Comparison of ENCODE assay signal across 16 cellular contexts in genomic region chr16:29775742-29776408, GRCh38. TPM values are rescaled to one million over a fixed set of nuclear protein-coding genes. Genes with fewer than 3 reads are reported as not detected.
DNase-seq lines count a peak whose midpoint lies in the region; ATAC-seq, FAIRE-seq and TF ChIP-seq lines count a peak whose summit lies in the region.
"Had no signal": no experiment of that assay in that cellular context is flagged by ENCODE, and none has a peak within 500 bp of the region (broad histone marks: within the 10 kb centered on the region; RNA-seq: fewer than 3 reads in every experiment).

No MANE protein-coding gene starts in this region.

- CTCF ChIA-PET in K562 (lab: Yijun Ruan, JAX; ENCODE audit: low intra/inter-chr PET ratio) = no interaction called here

- H3K27ac ChIP-seq in K562 (ENCODE audit: extremely low read depth, low read depth, low read length) (no peak overlapping the region), mesenchymal stem cell (ENCODE audit: low read length, poor library complexity, severe bottlenecking) (no peak overlapping the region), esophagus squamous epithelium (no peak overlapping the region)
- H3K27ac ChIP-seq: esophagus muscularis mucosa, suprapubic skin had no signal

- FAIRE-seq in K562 (lab: Jason Lieb, UNC) = peak; percentile 72
- FAIRE-seq: colon, islet of Langerhans, RCC 7860 had no signal

- H4K8ac ChIP-seq in mesenchymal stem cell (ENCODE audit: low read length) = no peak overlapping the region

- no peak overlapping the region for H2BK12ac ChIP-seq in mesenchymal stem cell (ENCODE audit: low read length in 2 of 2)

- WGBS in K562 (ENCODE audit: insufficient coverage, low coverage, missing lambda C conversion rate) = 14% methylated on average over 4 of the region's 4 CpGs
- WGBS in mesenchymal stem cell = 88% methylated on average over 2 of the region's 4 CpGs
- WGBS in esophagus squamous epithelium, 2 donors = 60 to 66% methylated on average over 4 of the region's 4 CpGs

- TF ChIP-seq CTCF in K562 (IDR thresholded peaks at IDR 0.05 in 2 of 3, conservative IDR thresholded peaks at IDR 0.05 in 1 of 3; ENCODE audit: insufficient read depth in 2 of 3, low read depth in 1 of 3, low read length in 3 of 3) = no peak
- no peak for TF ChIP-seq CTCF in esophagus squamous epithelium (IDR thresholded peaks at IDR 0.05)

- peaks cover 0 to 2% of the 10 kb centered on the region in 2 experiments; a peak in 2 of 5 replicates for H3K4me1 ChIP-seq in K562 (replicated peaks in 1 of 2; ENCODE audit: control insufficient read depth in 2 of 2, insufficient read depth in 2 of 2, low read length in 2 of 2)
- no peaks in the 10 kb centered on the region for H3K4me1 ChIP-seq in mesenchymal stem cell (ENCODE audit: control insufficient read depth, insufficient read depth, low read depth, low read length)
- H3K4me1 ChIP-seq in esophagus squamous epithelium = no peaks in the 10 kb centered on the region
- H3K4me1 ChIP-seq: esophagus muscularis mucosa, suprapubic skin had no signal

- H3K9ac ChIP-seq in K562 (ENCODE audit: insufficient read depth in 1 of 2, low read depth in 2 of 2, low read length in 2 of 2) = no peak overlapping the region
- no peak overlapping the region for H3K9ac ChIP-seq in mesenchymal stem cell (ENCODE audit: low read length)

- no peak for TF ChIP-seq POLR2A in K562 (conservative IDR thresholded peaks at IDR 0.05)
- no peak for TF ChIP-seq POLR2A in erythroblast (IDR thresholded peaks at IDR 0.05; ENCODE audit: low read length)
- TF ChIP-seq POLR2A in esophagus squamous epithelium (IDR thresholded peaks at IDR 0.05) = no peak

- H2AFZ ChIP-seq in K562 (ENCODE audit: low read depth, low read length) (no peak overlapping the region), mesenchymal stem cell (ENCODE audit: low read depth, low read length) (no peak overlapping the region)

- H3K36me3 ChIP-seq in K562 (ENCODE audit: control insufficient read depth, insufficient read depth, low read length) (no peaks in the 10 kb centered on the region), mesenchymal stem cell (ENCODE audit: control insufficient read depth in 1 of 2, insufficient read depth in 2 of 2, low read depth in 1 of 2, low read length in 2 of 2) (no peaks in the 10 kb centered on the region), esophagus squamous epithelium (no peaks in the 10 kb centered on the region)
- H3K36me3 ChIP-seq: esophagus muscularis mucosa, suprapubic skin had no signal

- no peaks in the 10 kb centered on the region for H3K9me1 ChIP-seq in K562 (ENCODE audit: control insufficient read depth, insufficient read depth, low read length)

- TF ChIP-seq EP300 in K562 (IDR thresholded peaks at IDR 0.05; ENCODE audit: low read length) = no peak

- no TSS peak for BruUV-seq in K562 (replicated peaks; lab: Mats Ljungman, UMichigan)

- H3K4me3 ChIP-seq in K562 = no peak overlapping the region
- no peak overlapping the region for H3K4me3 ChIP-seq in mesenchymal stem cell (ENCODE audit: insufficient read depth in 1 of 2, low read depth in 1 of 2, low read length in 2 of 2)
- H3K4me3 ChIP-seq in esophagus squamous epithelium = no peak overlapping the region
- H3K4me3 ChIP-seq: esophagus muscularis mucosa, suprapubic skin had no signal

- no peaks in the 10 kb centered on the region for H3K9me3 ChIP-seq in K562 (replicated peaks; ENCODE audit: control insufficient read depth, insufficient read depth, low read depth, low read length)
- no peaks in the 10 kb centered on the region for H3K9me3 ChIP-seq in mesenchymal stem cell (ENCODE audit: control insufficient read depth, low read length)
- H3K9me3 ChIP-seq in esophagus squamous epithelium = no peaks in the 10 kb centered on the region
- H3K9me3 ChIP-seq: esophagus muscularis mucosa, suprapubic skin had no signal

- DNase-seq in EL (peak; percentile 76), LoVo (ENCODE audit: low spot score) (peak; percentile 15), K562 (ENCODE audit: extremely low read depth in 1 of 4, low spot score in 3 of 4) (peak; percentile 38 to 54 (median 50)), mesenchymal stem cell (peak; percentile 32), erythroblast (lab: John Stamatoyannopoulos, UW) (no peak), esophagus squamous epithelium (lab: John Stamatoyannopoulos, UW) (no peak), UCSD-AML1 (lab: John Stamatoyannopoulos, UW; ENCODE audit: unreplicated experiment) (no peak), NCI-H1417 (lab: John Stamatoyannopoulos, UW) (no peak)
- DNase-seq: naive thymus-derived CD4-positive, alpha-beta T cell had no signal

- 0 out of 2 replicates have a peak, but pooled peaks cover 3% of the 10 kb centered on the region for H4K20me1 ChIP-seq in K562 (replicated peaks; ENCODE audit: control insufficient read depth, insufficient read depth, low read length)

- no peak for TF ChIP-seq RAD21 in K562 (CRISPR knock-in tag; conservative IDR thresholded peaks at IDR 0.05 in 1 of 2, IDR thresholded peaks at IDR 0.05 in 1 of 2)

- intact Hi-C loops in K562 (cut with micrococcal nuclease) = no loop called here
- intact Hi-C loops in esophagus squamous epithelium (cut with DNase I) = no loop called here

- H2BK15ac ChIP-seq in mesenchymal stem cell (ENCODE audit: low read depth, poor library complexity, severe bottlenecking) = no peak overlapping the region

- no peak overlapping the region for H2AK5ac ChIP-seq in mesenchymal stem cell (ENCODE audit: low read length, severe bottlenecking)

- H4K91ac ChIP-seq in mesenchymal stem cell (ENCODE audit: low read length) = no peak overlapping the region

- H3K27me3 ChIP-seq in K562 (ENCODE audit: control insufficient read depth in 2 of 2, insufficient read depth in 2 of 2, low read length in 2 of 2) (peaks cover 22 to 33% of the 10 kb centered on the region in 2 experiments; a peak in 4 of 5 replicates), mesenchymal stem cell (ENCODE audit: control insufficient read depth in 1 of 2, insufficient read depth in 1 of 2, low read length in 2 of 2) (peaks cover 24 to 31% of the 10 kb centered on the region in 2 experiments), esophagus squamous epithelium (peaks cover 0 to 20% (median 0%) of the 10 kb centered on the region in 4 donors)

- H3K79me2 ChIP-seq in K562 (ENCODE audit: control insufficient read depth, insufficient read depth, low read length) = no peaks in the 10 kb centered on the region

- in situ Hi-C loops in K562 (cut with MboI) = no loop called here

- no peak overlapping the region for H3K18ac ChIP-seq in mesenchymal stem cell (ENCODE audit: low read depth in 1 of 2, low read length in 2 of 2)

- H2BK120ac ChIP-seq in mesenchymal stem cell (ENCODE audit: low read depth, low read length) = no peak overlapping the region

- H3K23ac ChIP-seq in mesenchymal stem cell (ENCODE audit: low read length in 2 of 2) = no peak overlapping the region

- H3K14ac ChIP-seq in mesenchymal stem cell (ENCODE audit: low read length in 2 of 2) = no peak overlapping the region

- POLR2A ChIA-PET in K562 (lab: Yijun Ruan, JAX) = interaction anchor here (1.0 kb wide), 1 partner anchor 14 kb away, joined by 3 read pairs; no protein-coding TSS in a partner anchor

- H3K4me2 ChIP-seq in K562 (ENCODE audit: insufficient read depth, low read length) (no peak overlapping the region), mesenchymal stem cell (ENCODE audit: low read length, poor library complexity, severe bottlenecking) (no peak overlapping the region)

- ATAC-seq in K562 = peak; percentile 71
- ATAC-seq: activated naive CD4-positive, alpha-beta T cell treated with anti-CD3 and anti-CD28 coated beads, Interleukin-2, amount 50 U/mL, for 72 hours; naive thymus-derived CD4-positive, alpha-beta T cell had no signal

- no peak overlapping the region for H3K4ac ChIP-seq in mesenchymal stem cell (ENCODE audit: low read depth in 1 of 2, low read length in 2 of 2)

- H2BK5ac ChIP-seq in mesenchymal stem cell (ENCODE audit: low read depth, low read length, poor library complexity, severe bottlenecking) = no peak overlapping the region

- H3K79me1 ChIP-seq in mesenchymal stem cell (replicated peaks; ENCODE audit: low read length, poor library complexity, severe bottlenecking) = no peaks in the 10 kb centered on the region

RNA-seq across cellular contexts. Expression of gene ZG16, which starts 2.2 kb away (rescaled TPM):
- not detected in 2 replicates for total RNA-seq in K562 (2011; cell fraction: chromatin; rRNA removed; ENCODE audit: low replicate concordance)
- total RNA-seq in K562 (2011; cell fraction: nucleolus; rRNA removed) = not detected in 2 replicates
- not detected in 2 replicates for total RNA-seq in K562 (2011; cell fraction: nucleoplasm; rRNA removed)
- total RNA-seq in K562 (2014; rRNA removed) (not detected in 2 replicates), K562 (2014; rRNA removed; fragmentation: Illumina TruSeq; extraction: Trizol) (not detected in 2 replicates), K562 (2015; rRNA removed; fragmentation: Illumina TruSeq; extraction: Trizol) (not detected in 2 replicates), K562 (2021) (0.04 TPM in 1 of 2 replicates, not detected in the other), esophagus squamous epithelium (not detected)
- polyA plus RNA-seq in K562 (2011; rRNA removed) (not detected in 2 replicates), K562 (2014; fragmentation: Illumina TruSeq; extraction: Trizol) (not detected in 2 replicates), K562 (2014; fragmentation: Nextera tagmentation; extraction: Ambion mirVana) (not detected), K562 (2014; rRNA removed) (not detected in 2 replicates)
- polyA plus RNA-seq in K562 (2011; cell fraction: cytosol; rRNA removed) = not detected in 2 replicates
- not detected in 2 replicates for polyA plus RNA-seq in K562 (2011; cell fraction: nucleus; rRNA removed)
- not detected in 2 replicates for polyA plus RNA-seq in K562 (2012)
- polyA minus RNA-seq in K562 (2011; rRNA and poly(A)+ RNA removed) = not detected in 2 replicates
- not detected in 2 replicates for polyA minus RNA-seq in K562 (2011; cell fraction: cytosol; rRNA and poly(A)+ RNA removed)
- not detected in 2 replicates for polyA minus RNA-seq in K562 (2011; cell fraction: nucleus; rRNA and poly(A)+ RNA removed)
- polyA plus RNA-seq in mesenchymal stem cell (2013, experiment 1 of 2) = not detected
- polyA plus RNA-seq in mesenchymal stem cell (2013, experiment 2 of 2) = not detected
- total RNA-seq: activated naive CD4-positive, alpha-beta T cell treated with anti-CD3 and anti-CD28 coated beads, Interleukin-2, amount 50 U/mL, for 72 hours; naive thymus-derived CD4-positive, alpha-beta T cell; skeletal muscle tissue had no signal
- polyA plus RNA-seq: naive thymus-derived CD4-positive, alpha-beta T cell had no signal

RNA-seq across cellular contexts. Expression of gene KIF22, which starts 14.7 kb away (rescaled TPM):
- total RNA-seq in K562 (2011; cell fraction: chromatin; rRNA removed; ENCODE audit: low replicate concordance) = 212 and 457 TPM in 2 replicates
- total RNA-seq in K562 (2011; cell fraction: nucleolus; rRNA removed) = 330 and 338 TPM in 2 replicates
- total RNA-seq in K562 (2011; cell fraction: nucleoplasm; rRNA removed) = 225 and 251 TPM in 2 replicates
- total RNA-seq in K562 (2014; rRNA removed) (131 and 146 TPM in 2 replicates), K562 (2014; rRNA removed; fragmentation: Illumina TruSeq; extraction: Trizol) (84.2 and 106 TPM in 2 replicates), K562 (2015; rRNA removed; fragmentation: Illumina TruSeq; extraction: Trizol) (115 and 117 TPM in 2 replicates), K562 (2021) (146 and 156 TPM in 2 replicates), esophagus squamous epithelium (10 to 100 TPM; 31.0 to 46.3 (median 37.6) TPM)
- polyA plus RNA-seq in K562 (2011; rRNA removed) (232 and 251 TPM in 2 replicates), K562 (2014; fragmentation: Illumina TruSeq; extraction: Trizol) (144 and 171 TPM in 2 replicates), K562 (2014; fragmentation: Nextera tagmentation; extraction: Ambion mirVana) (10 to 100 TPM in 1 of 2 experiments, 1 to 10 TPM in 1; 8.7 to 18.2 TPM), K562 (2014; rRNA removed) (180 and 185 TPM in 2 replicates)
- 202 and 227 TPM in 2 replicates for polyA plus RNA-seq in K562 (2011; cell fraction: cytosol; rRNA removed)
- 549 and 656 TPM in 2 replicates for polyA plus RNA-seq in K562 (2011; cell fraction: nucleus; rRNA removed)
- 111 and 163 TPM in 2 replicates for polyA plus RNA-seq in K562 (2012)
- polyA minus RNA-seq in K562 (2011; rRNA and poly(A)+ RNA removed) = 154 and 186 TPM in 2 replicates
- polyA minus RNA-seq in K562 (2011; cell fraction: cytosol; rRNA and poly(A)+ RNA removed) = 92.9 and 122 TPM in 2 replicates
- polyA minus RNA-seq in K562 (2011; cell fraction: nucleus; rRNA and poly(A)+ RNA removed) = 267 and 269 TPM in 2 replicates
- 8.5 TPM for polyA plus RNA-seq in mesenchymal stem cell (2013, experiment 1 of 2)
- polyA plus RNA-seq in mesenchymal stem cell (2013, experiment 2 of 2) = 8.1 TPM

RNA-seq across cellular contexts. Expression of gene C16orf54, which starts 30.1 kb away (rescaled TPM):
- not detected in 2 replicates for total RNA-seq in K562 (2011; cell fraction: chromatin; rRNA removed; ENCODE audit: low replicate concordance)
- total RNA-seq in K562 (2011; cell fraction: nucleolus; rRNA removed) = not detected in 2 replicates
- not detected in 2 replicates for total RNA-seq in K562 (2011; cell fraction: nucleoplasm; rRNA removed)
- total RNA-seq in K562 (2014; rRNA removed) = not detected in 2 replicates
- not detected in 2 replicates for total RNA-seq in K562 (2014; rRNA removed; fragmentation: Illumina TruSeq; extraction: Trizol)
- not detected in 2 replicates for total RNA-seq in K562 (2015; rRNA removed; fragmentation: Illumina TruSeq; extraction: Trizol)
- total RNA-seq in K562 (2021) = 0.09 TPM in 1 of 2 replicates, not detected in the other
- not detected in 2 replicates for polyA plus RNA-seq in K562 (2011; rRNA removed)
- not detected in 2 replicates for polyA plus RNA-seq in K562 (2011; cell fraction: cytosol; rRNA removed)
- polyA plus RNA-seq in K562 (2011; cell fraction: nucleus; rRNA removed) = not detected in 2 replicates
- polyA plus RNA-seq in K562 (2012) = not detected in 2 replicates
- not detected in 2 replicates for polyA plus RNA-seq in K562 (2014; fragmentation: Illumina TruSeq; extraction: Trizol)
- polyA plus RNA-seq in K562 (2014; fragmentation: Nextera tagmentation; extraction: Ambion mirVana) = not detected
- not detected in 2 replicates for polyA plus RNA-seq in K562 (2014; rRNA removed)
- polyA minus RNA-seq in K562 (2011; rRNA and poly(A)+ RNA removed) = not detected in 2 replicates
- not detected in 2 replicates for polyA minus RNA-seq in K562 (2011; cell fraction: cytosol; rRNA and poly(A)+ RNA removed)
- not detected in 2 replicates for polyA minus RNA-seq in K562 (2011; cell fraction: nucleus; rRNA and poly(A)+ RNA removed)
- polyA plus RNA-seq in mesenchymal stem cell (2013, experiment 1 of 2) = not detected
- polyA plus RNA-seq in mesenchymal stem cell (2013, experiment 2 of 2) = not detected
- total RNA-seq in esophagus squamous epithelium = 1 to 10 TPM in 3 of 4 donors, under 1 TPM in 1; 0.13 to 3.4 (median 1.6) TPM

RNA-seq across cellular contexts. Expression of gene MAZ, which starts 30.5 kb away (rescaled TPM):
- 95.3 and 227 TPM in 2 replicates for total RNA-seq in K562 (2011; cell fraction: chromatin; rRNA removed; ENCODE audit: low replicate concordance)
- total RNA-seq in K562 (2011; cell fraction: nucleolus; rRNA removed) = 242 and 255 TPM in 2 replicates
- total RNA-seq in K562 (2011; cell fraction: nucleoplasm; rRNA removed) = 165 and 167 TPM in 2 replicates
- total RNA-seq in K562 (2014; rRNA removed) = 414 and 504 TPM in 2 replicates
- 196 and 250 TPM in 2 replicates for total RNA-seq in K562 (2014; rRNA removed; fragmentation: Illumina TruSeq; extraction: Trizol)
- 378 and 386 TPM in 2 replicates for total RNA-seq in K562 (2015; rRNA removed; fragmentation: Illumina TruSeq; extraction: Trizol)
- 518 and 532 TPM in 2 replicates for total RNA-seq in K562 (2021)
- polyA plus RNA-seq in K562 (2011; rRNA removed) = 216 and 275 TPM in 2 replicates
- polyA plus RNA-seq in K562 (2011; cell fraction: cytosol; rRNA removed) = 302 and 460 TPM in 2 replicates
- polyA plus RNA-seq in K562 (2011; cell fraction: nucleus; rRNA removed) = 274 and 319 TPM in 2 replicates
- 576 and 597 TPM in 2 replicates for polyA plus RNA-seq in K562 (2012)
- 420 and 592 TPM in 2 replicates for polyA plus RNA-seq in K562 (2014; fragmentation: Illumina TruSeq; extraction: Trizol)
- 10 to 100 TPM; 45.4 to 59.3 TPM for polyA plus RNA-seq in K562 (2014; fragmentation: Nextera tagmentation; extraction: Ambion mirVana)
- 225 and 259 TPM in 2 replicates for polyA plus RNA-seq in K562 (2014; rRNA removed)
- polyA minus RNA-seq in K562 (2011; rRNA and poly(A)+ RNA removed) = 238 and 356 TPM in 2 replicates
- polyA minus RNA-seq in K562 (2011; cell fraction: cytosol; rRNA and poly(A)+ RNA removed) = 360 and 377 TPM in 2 replicates
- 72.8 and 95.2 TPM in 2 replicates for polyA minus RNA-seq in K562 (2011; cell fraction: nucleus; rRNA and poly(A)+ RNA removed)
- polyA plus RNA-seq in mesenchymal stem cell (2013, experiment 1 of 2) = 89.1 TPM
- polyA plus RNA-seq in mesenchymal stem cell (2013, experiment 2 of 2) = 90.3 TPM
- total RNA-seq in esophagus squamous epithelium = 10 to 100 TPM; 87.0 to 99.0 (median 97.3) TPM

RNA-seq across cellular contexts. Expression of gene PRRT2, which starts 36.1 kb away (rescaled TPM):
- total RNA-seq in K562 (2011; cell fraction: chromatin; rRNA removed; ENCODE audit: low replicate concordance) = 2.5 and 4.2 TPM in 2 replicates
- total RNA-seq in K562 (2011; cell fraction: nucleolus; rRNA removed) = 1.7 and 2.8 TPM in 2 replicates
- total RNA-seq in K562 (2011; cell fraction: nucleoplasm; rRNA removed) = 2.1 and 6.5 TPM in 2 replicates
- 0.16 and 0.27 TPM in 2 replicates for total RNA-seq in K562 (2014; rRNA removed)
- total RNA-seq in K562 (2014; rRNA removed; fragmentation: Illumina TruSeq; extraction: Trizol) = 0.11 TPM in 1 of 2 replicates, not detected in the other
- 0.25 and 0.38 TPM in 2 replicates for total RNA-seq in K562 (2015; rRNA removed; fragmentation: Illumina TruSeq; extraction: Trizol)
- 0.69 and 1.2 TPM in 2 replicates for total RNA-seq in K562 (2021)
- 0.42 and 0.96 TPM in 2 replicates for polyA plus RNA-seq in K562 (2011; rRNA removed)
- 0.48 and 0.60 TPM in 2 replicates for polyA plus RNA-seq in K562 (2011; cell fraction: cytosol; rRNA removed)
- polyA plus RNA-seq in K562 (2011; cell fraction: nucleus; rRNA removed) = 9.4 and 12.9 TPM in 2 replicates
- polyA plus RNA-seq in K562 (2012) = 0.72 and 1.4 TPM in 2 replicates
- 0.28 and 0.46 TPM in 2 replicates for polyA plus RNA-seq in K562 (2014; fragmentation: Illumina TruSeq; extraction: Trizol)
- polyA plus RNA-seq in K562 (2014; fragmentation: Nextera tagmentation; extraction: Ambion mirVana) = not detected
- polyA plus RNA-seq in K562 (2014; rRNA removed) = 0.81 and 1.0 TPM in 2 replicates
- polyA minus RNA-seq in K562 (2011; rRNA and poly(A)+ RNA removed) = 0.25 and 0.30 TPM in 2 replicates
- polyA minus RNA-seq in K562 (2011; cell fraction: cytosol; rRNA and poly(A)+ RNA removed) = not detected in 2 replicates
- 1.3 and 1.6 TPM in 2 replicates for polyA minus RNA-seq in K562 (2011; cell fraction: nucleus; rRNA and poly(A)+ RNA removed)
- 3.8 TPM for polyA plus RNA-seq in mesenchymal stem cell (2013, experiment 1 of 2)
- 4.1 TPM for polyA plus RNA-seq in mesenchymal stem cell (2013, experiment 2 of 2)
- 1 to 10 TPM in 1 of 4 donors, under 1 TPM in 2, not detected in 1; 0.40 to 1.9 (median 0.53) TPM for total RNA-seq in esophagus squamous epithelium

Comparison
In these comparisons a context has a peak if more than half of its experiments do, and no peak if none do; other contexts are left out.
1. DNase-seq: peak in EL (single experiment), LoVo (single experiment), K562 (4 of 4) and mesenchymal stem cell (single experiment); none in erythroblast (0 of 2), esophagus squamous epithelium (single experiment), UCSD-AML1 (single experiment) and NCI-H1417 (0 of 3).